ENCODE assay signal across 10 cellular contexts in genomic region chr13:50365300-50365682, GRCh38.
DNase-seq lines count a peak whose midpoint lies in the region; ATAC-seq and TF ChIP-seq lines count a peak whose summit lies in the region.
"Had no signal": no experiment of that assay in that cellular context is flagged by ENCODE, and none has a peak within 500 bp of the region (broad histone marks: within the 10 kb centered on the region; RNA-seq: fewer than 3 reads in every experiment).

No MANE protein-coding gene starts in this region.

- POLR2A ChIA-PET in naive thymus-derived CD8-positive, alpha-beta T cell (lab: Charles Lee), result no interaction called here
- POLR2A ChIA-PET in GM10248 (lab: Yijun Ruan, JAX), result no interaction called here

- peak overlapping the region; percentile 68 for H3K4me3 Mint-ChIP-seq in activated CD4-positive, alpha-beta T cell treated with anti-CD3 and anti-CD28 coated beads, Interleukin-2, amount 10 ng/mL, durations not matched to agents 24 days and 14 days
- peak overlapping the region in 5 of 10 donors; percentile 16 to 76 (median 55) for H3K4me3 Mint-ChIP-seq in naive thymus-derived CD8-positive, alpha-beta T cell

- ATAC-seq in GM21723 (IDR thresholded peaks at IDR 0.05; ENCODE audit: unreplicated experiment) (peak; percentile 8), left colon (peak; percentile 11), GM18505 (IDR thresholded peaks at IDR 0.05; ENCODE audit: unreplicated experiment) (no peak)
- ATAC-seq in naive thymus-derived CD8-positive, alpha-beta T cell, result no peak
- ATAC-seq: sciatic nerve had no signal

- DNase-seq in activated CD4-positive, alpha-beta T cell treated with anti-CD3 and anti-CD28 coated beads, Interleukin-2, amount 10 ng/mL, durations not matched to agents 24 days and 14 days, result peak; percentile 64
- no peak for DNase-seq in left colon
- no peak for DNase-seq in SHP77 treated with DMSO at 0.1 percent for 48 hours (lab: John Stamatoyannopoulos, UW)
- DNase-seq in naive thymus-derived CD8-positive, alpha-beta T cell, result no peak
- DNase-seq in GM10248 (ENCODE audit: extremely low spot score), result no peak

- intact Hi-C loops in activated CD4-positive, alpha-beta T cell treated with anti-CD3 and anti-CD28 coated beads, Interleukin-2, amount 10 ng/mL, durations not matched to agents 24 days and 14 days (cut with micrococcal nuclease), result loop anchor here (5.0 kb wide), 2 partner anchors 162 to 868 kb away; partner anchors contain the start of gene PHF11
- intact Hi-C loops in left colon (cut with DNase I, micrococcal nuclease), result no loop called here

- H3K9me3 Mint-ChIP-seq in activated CD4-positive, alpha-beta T cell treated with anti-CD3 and anti-CD28 coated beads, Interleukin-2, amount 10 ng/mL, durations not matched to agents 24 days and 14 days, result peaks cover 6% of the 10 kb centered on the region
- H3K9me3 Mint-ChIP-seq in naive thymus-derived CD8-positive, alpha-beta T cell, result no peaks in the 10 kb centered on the region

- no peak for TF ChIP-seq CTCF in C4-2B (conservative IDR thresholded peaks at IDR 0.05)
- TF ChIP-seq CTCF in GM10248 (IDR thresholded peaks at IDR 0.05; ENCODE audit: control extremely low read depth, extremely low read depth, low read depth, missing control alignments), result no peak

- no peak for TF ChIP-seq POLR2A in GM18505 (IDR thresholded peaks at IDR 0.05; ENCODE audit: borderline replicate concordance, extremely low read depth, insufficient read depth, insufficient read length)

- H3K36me3 Mint-ChIP-seq in activated CD4-positive, alpha-beta T cell treated with anti-CD3 and anti-CD28 coated beads, Interleukin-2, amount 10 ng/mL, durations not matched to agents 24 days and 14 days (ENCODE audit: low read depth), result no peaks in the 10 kb centered on the region
- no peaks in the 10 kb centered on the region for H3K36me3 Mint-ChIP-seq in naive thymus-derived CD8-positive, alpha-beta T cell

- peak overlapping the region; percentile 83; the same call in 1 of the 2 replicates for H3K27ac ChIP-seq in C4-2B
- H3K27ac ChIP-seq: SK-N-MC had no signal

- CTCF ChIA-PET in GM10248 (lab: Yijun Ruan, JAX), result interaction anchor here (1.1 to 2.6 kb wide), 2 partner anchors 15 to 704 kb away, joined by 3 to 5 read pairs; no protein-coding TSS in a partner anchor

- H3K27me3 Mint-ChIP-seq in activated CD4-positive, alpha-beta T cell treated with anti-CD3 and anti-CD28 coated beads, Interleukin-2, amount 10 ng/mL, durations not matched to agents 24 days and 14 days, result peaks cover 35% of the 10 kb centered on the region
- H3K27me3 Mint-ChIP-seq in naive thymus-derived CD8-positive, alpha-beta T cell, result peaks cover 0 to 10% (median 5%) of the 10 kb centered on the region in 5 donors

- H3K27ac Mint-ChIP-seq in activated CD4-positive, alpha-beta T cell treated with anti-CD3 and anti-CD28 coated beads, Interleukin-2, amount 10 ng/mL, durations not matched to agents 24 days and 14 days, result peak overlapping the region; percentile 84
- H3K27ac Mint-ChIP-seq in naive thymus-derived CD8-positive, alpha-beta T cell, result peak overlapping the region in 5 of 10 donors; percentile 23 to 87 (median 69)

- H3K4me1 Mint-ChIP-seq in activated CD4-positive, alpha-beta T cell treated with anti-CD3 and anti-CD28 coated beads, Interleukin-2, amount 10 ng/mL, durations not matched to agents 24 days and 14 days, result peaks cover 41% of the 10 kb centered on the region
- peaks cover 0 to 33% (median 5%) of the 10 kb centered on the region in 4 donors for H3K4me1 Mint-ChIP-seq in naive thymus-derived CD8-positive, alpha-beta T cell

Comparison
In these comparisons a context has a peak if more than half of its experiments do, and no peak if none do; other contexts are left out.
1. ATAC-seq: peak in GM21723 (single experiment) and left colon (single experiment); none in GM18505 (single experiment) and naive thymus-derived CD8-positive, alpha-beta T cell (0 of 2).